ENCODE assay signal across 34 cellular contexts in genomic region chr4:175330236-175330635, GRCh38.
DNase-seq lines count a peak whose midpoint lies in the region; TF ChIP-seq lines count a peak whose summit lies in the region.
"Had no signal": no experiment of that assay in that cellular context is flagged by ENCODE, and none has a peak within 500 bp of the region (broad histone marks: within the 10 kb centered on the region; RNA-seq: fewer than 3 reads in every experiment).

No MANE protein-coding gene starts in this region.

- H3K27ac ChIP-seq in ACC112 (ENCODE audit: low read depth, low read length): peak overlapping the region; percentile 2; the same call in 1 of the 2 replicates
- no peak overlapping the region for H3K27ac ChIP-seq in spleen
- H3K27ac ChIP-seq: adrenal gland, foreskin keratinocyte, HL-60, right lobe of liver had no signal

- no peaks in the 10 kb centered on the region for H3K27me3 ChIP-seq in ACC112 (ENCODE audit: insufficient read depth, low read length)
- H3K27me3 ChIP-seq in spleen (replicated peaks in 1 of 7): no peaks in the 10 kb centered on the region
- H3K27me3 ChIP-seq: adrenal gland, foreskin keratinocyte, MG63, right lobe of liver had no signal

- H3K79me2 ChIP-seq in ACC112 (ENCODE audit: control insufficient read depth, insufficient read depth, low read length, unreplicated experiment): no peaks in the 10 kb centered on the region

- intact Hi-C loops in spleen (cut with DNase I; ENCODE audit: low total_unique reads): no loop called here

- H3K36me3 ChIP-seq in ACC112 (ENCODE audit: insufficient read depth, low read length): no peaks in the 10 kb centered on the region
- no peaks in the 10 kb centered on the region for H3K36me3 ChIP-seq in spleen
- H3K36me3 ChIP-seq: adrenal gland, MG63, right lobe of liver had no signal

- H3K4me1 ChIP-seq in ACC112 (ENCODE audit: control insufficient read depth, insufficient read depth, low read length, unreplicated experiment) (peaks cover 7% of the 10 kb centered on the region), spleen (no peaks in the 10 kb centered on the region)
- H3K4me1 ChIP-seq: adrenal gland, foreskin keratinocyte, right lobe of liver had no signal

- no peak for TF ChIP-seq CTCF in spleen (IDR thresholded peaks at IDR 0.05 in 8 of 11, conservative IDR thresholded peaks at IDR 0.05 in 3 of 11)

- peaks cover 0 to 6% (median 0%) of the 10 kb centered on the region in 8 donors for H3K9me3 ChIP-seq in spleen
- H3K9me3 ChIP-seq: adrenal gland, MG63, right lobe of liver had no signal

- 83 to 100% (median 95%) methylated on average over 2 of the region's 2 CpGs for WGBS in spleen, 5 donors

- DNase-seq in H4 (ENCODE audit: low spot score) (peak; percentile 39), astrocyte of the hippocampus (ENCODE audit: low read depth, low spot score) (peak; percentile 8), fibroblast of the conjunctiva (ENCODE audit: low read depth) (peak; percentile 5), spleen (no peak), NCI-H1092 (lab: John Stamatoyannopoulos, UW) (no peak), NCI-H2107 (lab: John Stamatoyannopoulos, UW) (no peak), SHP77 (lab: John Stamatoyannopoulos, UW) (no peak)
- DNase-seq: 8988T; activated CD4-positive, alpha-beta memory T cell treated with anti-CD3 and anti-CD28 coated beads for 36 hours; activated CD4-positive, alpha-beta T cell treated with anti-CD3 and anti-CD28 coated beads for 1 hour; activated naive CD4-positive, alpha-beta T cell treated with anti-CD3 and anti-CD28 coated beads for 36 hours; adrenal gland; AML-193; Calu3; CD4-positive, CD25-positive, alpha-beta regulatory T cell; DMS79 treated with DMSO at 0.1 percent for 48 hours; foreskin keratinocyte; GOT3; head of caudate nucleus; KG1; kidney; left ventricle myocardium superior; midbrain; naive B cell; NCI-H1105 treated with DMSO at 0.1 percent for 48 hours; NCI-H1930; NCI-H526; right lobe of liver; SHP77 treated with DMSO at 0.1 percent for 48 hours; stimulated activated CD4-positive, alpha-beta T cell treated with anti-CD3 and anti-CD28 coated beads, Interleukin-4, amount 100 ng/mL, for 24 hours; T-helper 2 cell had no signal

- H3K4me3 ChIP-seq in ACC112 (ENCODE audit: low read depth, low read length) (no peak overlapping the region), spleen (no peak overlapping the region)
- H3K4me3 ChIP-seq: adrenal gland, MG63, right lobe of liver had no signal

- TF ChIP-seq POLR2A in spleen (IDR thresholded peaks at IDR 0.05): no peak

- no peak overlapping the region for H2AFZ ChIP-seq in ACC112 (ENCODE audit: low read length, unreplicated experiment)

Comparison
In these comparisons a context has a peak if more than half of its experiments do, and no peak if none do; other contexts are left out.
1. DNase-seq: peak in H4 (single experiment), astrocyte of the hippocampus (single experiment) and fibroblast of the conjunctiva (single experiment); none in spleen (single experiment), NCI-H1092 (single experiment), NCI-H2107 (single experiment) and SHP77 (0 of 2).